ENCODE assay signal across 8 cellular contexts in genomic region chr1:86774305-86775304, GRCh38.
A peak's percentile ranks its signal among the peaks of the same experiment; 100 is the strongest.
DNase-seq lines count a peak whose midpoint lies in the region; ATAC-seq and TF ChIP-seq lines count a peak whose summit lies in the region.

No MANE protein-coding gene starts in this region.

- peaks cover 0 to 2% (median 0%) of the 10 kb centered on the region in 11 donors for H3K9me3 Mint-ChIP-seq in naive thymus-derived CD4-positive, alpha-beta T cell

- TF ChIP-seq EP300 in stomach (IDR thresholded peaks at IDR 0.05), result no peak

- H3K4me3 ChIP-seq in AG09309 (ENCODE audit: control insufficient read depth, low read depth, low read length), result no peak overlapping the region
- peak overlapping the region; percentile 44 for H3K4me3 ChIP-seq in WI38 (ENCODE audit: low read depth, low read length)
- H3K4me3 ChIP-seq in naive thymus-derived CD4-positive, alpha-beta T cell (ENCODE audit: low read length), result no peak overlapping the region
- H3K4me3 ChIP-seq in stomach, result no peak overlapping the region

- peaks cover 0 to 4% (median 0%) of the 10 kb centered on the region in 5 donors for H3K27me3 Mint-ChIP-seq in naive thymus-derived CD4-positive, alpha-beta T cell

- H3K4me3 Mint-ChIP-seq in naive thymus-derived CD4-positive, alpha-beta T cell, result peak overlapping the region in 3 of 10 donors; percentile 3 to 35 (median 21)

- ATAC-seq in GM18870 (IDR thresholded peaks at IDR 0.05; ENCODE audit: unreplicated experiment) (peak; percentile 95), HG03097 (IDR thresholded peaks at IDR 0.05; ENCODE audit: low FRiP score, unreplicated experiment) (peak; percentile 98)
- peak; percentile 91 for ATAC-seq in naive thymus-derived CD4-positive, alpha-beta T cell

- peak overlapping the region in 1 of 9 donors; percentile 91 for H3K27ac Mint-ChIP-seq in naive thymus-derived CD4-positive, alpha-beta T cell

- H3K4me1 Mint-ChIP-seq in naive thymus-derived CD4-positive, alpha-beta T cell, result peaks cover 0 to 16% (median 14%) of the 10 kb centered on the region in 7 donors

- H3K27ac ChIP-seq in epithelial cell of prostate (peak overlapping the region; percentile 86), stomach (peak overlapping the region in 4 of 5 donors; percentile 2 to 80 (median 62))
- H3K27ac ChIP-seq in naive thymus-derived CD4-positive, alpha-beta T cell (ENCODE audit: low read depth, low read length), result no peak overlapping the region

- intact Hi-C loops in naive thymus-derived CD4-positive, alpha-beta T cell (cut with micrococcal nuclease), result no loop called here
- intact Hi-C loops in stomach (cut with DNase I; ENCODE audit: low total_unique reads), result no loop called here

- H3K36me3 ChIP-seq in naive thymus-derived CD4-positive, alpha-beta T cell (ENCODE audit: control insufficient read depth in 2 of 3, insufficient read depth in 3 of 3, low read length in 3 of 3), result no peaks in the 10 kb centered on the region
- no peaks in the 10 kb centered on the region for H3K36me3 ChIP-seq in stomach

- POLR2A ChIA-PET in naive thymus-derived CD4-positive, alpha-beta T cell (lab: Charles Lee), result no interaction called here

- WGBS in stomach, 5 donors, result 18 to 35% (median 26%) methylated on average over 11 of the region's 11 CpGs

- H3K4me1 ChIP-seq in naive thymus-derived CD4-positive, alpha-beta T cell (ENCODE audit: control insufficient read depth in 2 of 2, insufficient read depth in 2 of 2, low read length in 2 of 2), result no peaks in the 10 kb centered on the region
- H3K4me1 ChIP-seq in stomach, result peaks cover 5 to 37% (median 15%) of the 10 kb centered on the region in 4 donors

- no peak for TF ChIP-seq CTCF in AG09309 (IDR thresholded peaks at IDR 0.05; ENCODE audit: control insufficient read depth, insufficient read depth, low read depth, low read length, missing control alignments)
- no peak for TF ChIP-seq CTCF in WI38 (IDR thresholded peaks at IDR 0.05; ENCODE audit: low read depth, low read length)
- TF ChIP-seq CTCF in stomach (IDR thresholded peaks at IDR 0.05), result no peak

- peak; percentile 69 for DNase-seq in AG09309 (ENCODE audit: low read depth)
- peak; percentile 85 for DNase-seq in NCI-H2171 treated with DMSO at 0.1 percent for 48 hours (lab: John Stamatoyannopoulos, UW)
- DNase-seq in epithelial cell of prostate (ENCODE audit: low read depth, low spot score), result peak; percentile 58
- peak in 5 of 9 donors; percentile 1 to 38 (median 12) for DNase-seq in naive thymus-derived CD4-positive, alpha-beta T cell
- DNase-seq in stomach, result peak; percentile 41

- H3K36me3 Mint-ChIP-seq in naive thymus-derived CD4-positive, alpha-beta T cell, result peaks cover 0 to 3% (median 0%) of the 10 kb centered on the region in 5 donors

- no peaks in the 10 kb centered on the region for H3K9me3 ChIP-seq in naive thymus-derived CD4-positive, alpha-beta T cell (ENCODE audit: control insufficient read depth in 2 of 3, low read length in 3 of 3)
- H3K9me3 ChIP-seq in stomach, result no peaks in the 10 kb centered on the region

- no peak for TF ChIP-seq POLR2A in stomach (IDR thresholded peaks at IDR 0.05)

- H3K27me3 ChIP-seq in naive thymus-derived CD4-positive, alpha-beta T cell (ENCODE audit: control insufficient read depth in 2 of 2, insufficient read depth in 2 of 2, low read length in 2 of 2), result no peaks in the 10 kb centered on the region
- no peaks in the 10 kb centered on the region for H3K27me3 ChIP-seq in stomach

- CTCF ChIA-PET in naive thymus-derived CD4-positive, alpha-beta T cell (lab: Charles Lee), result no interaction called here

Comparison
In these comparisons a context has a peak if more than half of its experiments do, and no peak if none do; other contexts are left out.
1. DNase-seq: peak in every context shown above with its lines; median percentile 85 in NCI-H2171 treated with DMSO at 0.1 percent for 48 hours; 69 in AG09309; 58 in epithelial cell of prostate; 41 in stomach; 12 in naive thymus-derived CD4-positive, alpha-beta T cell.